ENCODE assay signal across 1 cellular context in the genomic region with DNA sequence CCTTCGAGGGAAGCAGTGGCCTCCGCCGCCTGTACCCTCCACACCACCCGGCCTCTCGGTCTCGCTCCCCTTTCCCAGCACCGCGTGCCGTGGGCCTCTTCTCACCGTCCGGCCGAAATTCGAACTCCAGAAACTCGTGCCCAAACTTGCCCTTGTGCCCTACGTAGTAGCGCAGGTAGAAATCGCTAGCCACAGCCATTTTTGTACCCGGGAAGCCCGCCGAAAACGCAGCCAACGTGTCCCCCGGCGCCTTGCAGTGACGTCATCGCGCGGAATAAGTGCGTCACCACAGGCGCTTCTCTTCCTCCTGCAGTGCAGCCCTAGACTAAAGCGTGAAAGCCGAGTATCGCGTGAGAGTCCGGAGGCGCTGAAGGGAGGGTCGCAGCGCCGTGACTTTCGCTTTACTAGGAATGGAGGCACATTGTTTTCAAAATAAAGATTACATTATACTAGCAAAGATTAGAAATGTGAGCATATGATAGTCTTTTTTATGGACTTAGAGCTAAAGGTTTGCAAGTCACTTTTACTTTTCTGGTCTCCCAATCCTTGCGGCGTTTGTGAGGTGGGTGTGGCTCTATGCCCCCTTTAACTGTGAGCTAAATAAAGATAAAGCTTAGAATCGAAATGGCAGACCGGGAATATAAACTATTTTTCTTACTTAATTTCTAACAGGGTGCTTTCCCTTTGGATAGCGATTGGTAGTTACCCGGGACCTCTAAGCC.
TF ChIP-seq lines count a peak whose summit lies in the region.

A gene (minus strand): TSS at position 276 of the 722 bp plus-strand sequence. CDS start 77 bp downstream, at position 199.

TF ChIP-seq in GM12878, 131 proteins besides CTCF, POLR2A, EP300 and RAD21 (continued from another document):
- TF ChIP-seq TCF7 (IDR thresholded peaks at IDR 0.05; ENCODE audit: borderline replicate concordance), result no peak
- TF ChIP-seq EED (IDR thresholded peaks at IDR 0.05; ENCODE audit: low read depth), result peak; percentile 29; the same call in 1 of the 2 replicates
- TF ChIP-seq POLR2AphosphoS5 (IDR thresholded peaks at IDR 0.05; ENCODE audit: low read length), result peak; percentile 80
- TF ChIP-seq SP1 (IDR thresholded peaks at IDR 0.05; ENCODE audit: low read depth, low read length), result peak; percentile 54
- TF ChIP-seq RBBP5 (conservative IDR thresholded peaks at IDR 0.05), result peak; percentile 93; the same call in 1 of the 2 replicates
- peak; percentile 77 for TF ChIP-seq CBFB (IDR thresholded peaks at IDR 0.05; ENCODE audit: low read depth)
- TF ChIP-seq, protein P1, sequence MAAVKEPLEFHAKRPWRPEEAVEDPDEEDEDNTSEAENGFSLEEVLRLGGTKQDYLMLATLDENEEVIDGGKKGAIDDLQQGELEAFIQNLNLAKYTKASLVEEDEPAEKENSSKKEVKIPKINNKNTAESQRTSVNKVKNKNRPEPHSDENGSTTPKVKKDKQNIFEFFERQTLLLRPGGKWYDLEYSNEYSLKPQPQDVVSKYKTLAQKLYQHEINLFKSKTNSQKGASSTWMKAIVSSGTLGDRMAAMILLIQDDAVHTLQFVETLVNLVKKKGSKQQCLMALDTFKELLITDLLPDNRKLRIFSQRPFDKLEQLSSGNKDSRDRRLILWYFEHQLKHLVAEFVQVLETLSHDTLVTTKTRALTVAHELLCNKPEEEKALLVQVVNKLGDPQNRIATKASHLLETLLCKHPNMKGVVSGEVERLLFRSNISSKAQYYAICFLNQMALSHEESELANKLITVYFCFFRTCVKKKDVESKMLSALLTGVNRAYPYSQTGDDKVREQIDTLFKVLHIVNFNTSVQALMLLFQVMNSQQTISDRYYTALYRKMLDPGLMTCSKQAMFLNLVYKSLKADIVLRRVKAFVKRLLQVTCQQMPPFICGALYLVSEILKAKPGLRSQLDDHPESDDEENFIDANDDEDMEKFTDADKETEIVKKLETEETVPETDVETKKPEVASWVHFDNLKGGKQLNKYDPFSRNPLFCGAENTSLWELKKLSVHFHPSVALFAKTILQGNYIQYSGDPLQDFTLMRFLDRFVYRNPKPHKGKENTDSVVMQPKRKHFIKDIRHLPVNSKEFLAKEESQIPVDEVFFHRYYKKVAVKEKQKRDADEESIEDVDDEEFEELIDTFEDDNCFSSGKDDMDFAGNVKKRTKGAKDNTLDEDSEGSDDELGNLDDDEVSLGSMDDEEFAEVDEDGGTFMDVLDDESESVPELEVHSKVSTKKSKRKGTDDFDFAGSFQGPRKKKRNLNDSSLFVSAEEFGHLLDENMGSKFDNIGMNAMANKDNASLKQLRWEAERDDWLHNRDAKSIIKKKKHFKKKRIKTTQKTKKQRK (IDR thresholded peaks at IDR 0.05; ENCODE audit: low read depth, low read length), result peak; percentile 19; the same call in 1 of the 2 replicates
- peak; percentile 97 for TF ChIP-seq RELA (IDR thresholded peaks at IDR 0.05; ENCODE audit: borderline replicate concordance, partially characterized antibody)
- TF ChIP-seq JUND (IDR thresholded peaks at IDR 0.05; ENCODE audit: low read depth, low read length), result peak; percentile 92; the same call in 1 of the 2 replicates
- TF ChIP-seq, protein P2, sequence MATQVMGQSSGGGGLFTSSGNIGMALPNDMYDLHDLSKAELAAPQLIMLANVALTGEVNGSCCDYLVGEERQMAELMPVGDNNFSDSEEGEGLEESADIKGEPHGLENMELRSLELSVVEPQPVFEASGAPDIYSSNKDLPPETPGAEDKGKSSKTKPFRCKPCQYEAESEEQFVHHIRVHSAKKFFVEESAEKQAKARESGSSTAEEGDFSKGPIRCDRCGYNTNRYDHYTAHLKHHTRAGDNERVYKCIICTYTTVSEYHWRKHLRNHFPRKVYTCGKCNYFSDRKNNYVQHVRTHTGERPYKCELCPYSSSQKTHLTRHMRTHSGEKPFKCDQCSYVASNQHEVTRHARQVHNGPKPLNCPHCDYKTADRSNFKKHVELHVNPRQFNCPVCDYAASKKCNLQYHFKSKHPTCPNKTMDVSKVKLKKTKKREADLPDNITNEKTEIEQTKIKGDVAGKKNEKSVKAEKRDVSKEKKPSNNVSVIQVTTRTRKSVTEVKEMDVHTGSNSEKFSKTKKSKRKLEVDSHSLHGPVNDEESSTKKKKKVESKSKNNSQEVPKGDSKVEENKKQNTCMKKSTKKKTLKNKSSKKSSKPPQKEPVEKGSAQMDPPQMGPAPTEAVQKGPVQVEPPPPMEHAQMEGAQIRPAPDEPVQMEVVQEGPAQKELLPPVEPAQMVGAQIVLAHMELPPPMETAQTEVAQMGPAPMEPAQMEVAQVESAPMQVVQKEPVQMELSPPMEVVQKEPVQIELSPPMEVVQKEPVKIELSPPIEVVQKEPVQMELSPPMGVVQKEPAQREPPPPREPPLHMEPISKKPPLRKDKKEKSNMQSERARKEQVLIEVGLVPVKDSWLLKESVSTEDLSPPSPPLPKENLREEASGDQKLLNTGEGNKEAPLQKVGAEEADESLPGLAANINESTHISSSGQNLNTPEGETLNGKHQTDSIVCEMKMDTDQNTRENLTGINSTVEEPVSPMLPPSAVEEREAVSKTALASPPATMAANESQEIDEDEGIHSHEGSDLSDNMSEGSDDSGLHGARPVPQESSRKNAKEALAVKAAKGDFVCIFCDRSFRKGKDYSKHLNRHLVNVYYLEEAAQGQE (IDR thresholded peaks at IDR 0.05; ENCODE audit: low read depth, low read length), result no peak; the same call in 1 of the 2 replicates
- TF ChIP-seq, protein P3, sequence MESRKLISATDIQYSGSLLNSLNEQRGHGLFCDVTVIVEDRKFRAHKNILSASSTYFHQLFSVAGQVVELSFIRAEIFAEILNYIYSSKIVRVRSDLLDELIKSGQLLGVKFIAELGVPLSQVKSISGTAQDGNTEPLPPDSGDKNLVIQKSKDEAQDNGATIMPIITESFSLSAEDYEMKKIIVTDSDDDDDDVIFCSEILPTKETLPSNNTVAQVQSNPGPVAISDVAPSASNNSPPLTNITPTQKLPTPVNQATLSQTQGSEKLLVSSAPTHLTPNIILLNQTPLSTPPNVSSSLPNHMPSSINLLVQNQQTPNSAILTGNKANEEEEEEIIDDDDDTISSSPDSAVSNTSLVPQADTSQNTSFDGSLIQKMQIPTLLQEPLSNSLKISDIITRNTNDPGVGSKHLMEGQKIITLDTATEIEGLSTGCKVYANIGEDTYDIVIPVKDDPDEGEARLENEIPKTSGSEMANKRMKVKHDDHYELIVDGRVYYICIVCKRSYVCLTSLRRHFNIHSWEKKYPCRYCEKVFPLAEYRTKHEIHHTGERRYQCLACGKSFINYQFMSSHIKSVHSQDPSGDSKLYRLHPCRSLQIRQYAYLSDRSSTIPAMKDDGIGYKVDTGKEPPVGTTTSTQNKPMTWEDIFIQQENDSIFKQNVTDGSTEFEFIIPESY (IDR thresholded peaks at IDR 0.05), result no peak
- TF ChIP-seq RFX5 (IDR thresholded peaks at IDR 0.05; ENCODE audit: low read depth, low read length), result peak; percentile 59; the same call in 1 of the 2 replicates
- no peak for TF ChIP-seq NRF1 (conservative IDR thresholded peaks at IDR 0.05; ENCODE audit: low read depth, low read length)
- TF ChIP-seq STAT3 (IDR thresholded peaks at IDR 0.05; ENCODE audit: low read depth, low read length), result 0 out of 2 replicates have a peak, but pooled peaks have one; percentile 18
